Comparison of ENCODE assay signal across 17 cellular contexts in the genomic region with DNA sequence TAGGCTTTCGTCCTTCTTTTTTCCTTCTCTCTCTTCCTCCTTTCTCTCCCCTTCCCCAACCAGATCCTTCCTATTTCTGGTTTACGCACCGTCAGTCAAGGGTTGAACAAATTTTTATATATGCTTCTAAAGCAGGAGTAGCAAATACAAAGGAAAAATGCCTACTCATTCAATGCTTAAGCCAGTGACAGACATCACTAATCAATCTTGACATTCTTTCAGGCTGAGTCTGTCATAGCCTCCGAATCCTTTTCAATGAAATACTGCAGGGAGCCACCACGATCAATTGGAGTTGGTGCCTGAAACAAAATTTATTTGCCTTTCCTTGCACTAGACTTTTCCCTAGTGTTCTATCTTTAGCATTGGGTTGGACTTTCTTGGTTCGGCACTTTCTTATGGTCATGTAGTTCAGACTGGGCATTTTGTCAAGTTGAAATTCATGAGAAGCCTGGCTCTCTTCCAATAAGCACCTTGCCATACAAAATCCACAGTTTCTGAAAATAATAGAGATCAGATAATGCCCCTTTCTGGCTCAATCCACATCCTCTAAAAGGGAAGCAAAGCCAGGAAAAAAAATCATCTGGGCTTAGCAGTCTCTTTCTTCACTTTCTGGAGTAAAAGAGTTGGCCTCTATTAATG.
A peak's percentile ranks its signal among the peaks of the same experiment; 100 is the strongest.
DNase-seq lines count a peak whose midpoint lies in the region; ATAC-seq and TF ChIP-seq lines count a peak whose summit lies in the region.
"Had no signal": no experiment of that assay in that cellular context is flagged by ENCODE, and none has a peak within 500 bp of the region (broad histone marks: within the 10 kb centered on the region; RNA-seq: fewer than 3 reads in every experiment).

No MANE protein-coding gene starts in this region.

- CTCF ChIA-PET in CD4-positive, alpha-beta T cell (lab: Charles Lee) = no interaction called here

- no peak for TF ChIP-seq CTCF in choroid plexus epithelial cell (conservative IDR thresholded peaks at IDR 0.05; ENCODE audit: low read depth, low read length)
- no peak for TF ChIP-seq CTCF in stomach (IDR thresholded peaks at IDR 0.05)
- TF ChIP-seq CTCF in CD4-positive, alpha-beta T cell (IDR thresholded peaks at IDR 0.05) = no peak

- no peaks in the 10 kb centered on the region for H3K27me3 Mint-ChIP-seq in CD4-positive, alpha-beta T cell
- H3K27me3 Mint-ChIP-seq: activated naive CD8-positive, alpha-beta T cell treated with anti-CD3 and anti-CD28 coated beads, Interleukin-2, amount 10 ng/mL, durations not matched to agents 7 days and 5 days; CD4-positive, alpha-beta memory T cell; T-helper 17 cell had no signal

- H3K4me1 Mint-ChIP-seq in CD4-positive, alpha-beta T cell (ENCODE audit: low read depth) = no peaks in the 10 kb centered on the region
- H3K4me1 Mint-ChIP-seq: activated naive CD8-positive, alpha-beta T cell treated with anti-CD3 and anti-CD28 coated beads, Interleukin-2, amount 10 ng/mL, durations not matched to agents 7 days and 5 days had no signal

- H3K4me1 ChIP-seq in stomach = peaks cover 0 to 13% (median 2%) of the 10 kb centered on the region in 4 donors
- H3K4me1 ChIP-seq: right lobe of liver, upper lobe of left lung had no signal

- no peak overlapping the region for H3K4me3 Mint-ChIP-seq in CD4-positive, alpha-beta T cell
- H3K4me3 Mint-ChIP-seq: activated naive CD8-positive, alpha-beta T cell treated with anti-CD3 and anti-CD28 coated beads, Interleukin-2, amount 10 ng/mL, durations not matched to agents 7 days and 5 days; CD4-positive, alpha-beta memory T cell; T-helper 17 cell had no signal

- H3K36me3 ChIP-seq in stomach = no peaks in the 10 kb centered on the region
- H3K36me3 ChIP-seq: right lobe of liver, upper lobe of left lung had no signal

- intact Hi-C loops in stomach (cut with DNase I; ENCODE audit: low total_unique reads) = no loop called here
- intact Hi-C loops in CD4-positive, alpha-beta T cell (cut with DNase I, micrococcal nuclease) = no loop called here

- H3K4me3 ChIP-seq in choroid plexus epithelial cell (ENCODE audit: low read depth, low read length) (no peak overlapping the region), stomach (no peak overlapping the region)
- H3K4me3 ChIP-seq: hepatocyte, right lobe of liver, upper lobe of left lung had no signal

- 56 to 70% (median 67%) methylated on average over 6 of the region's 6 CpGs for WGBS in stomach, 5 donors

- H3K36me3 Mint-ChIP-seq in CD4-positive, alpha-beta T cell (ENCODE audit: low read depth) = peaks cover 20% of the 10 kb centered on the region

- POLR2A ChIA-PET in CD4-positive, alpha-beta T cell (lab: Charles Lee) = no interaction called here

- DNase-seq in EL (peak; percentile 2), M059J (ENCODE audit: low read depth) (peak; percentile 43), choroid plexus epithelial cell (ENCODE audit: low read depth) (peak; percentile 39), myocyte (ENCODE audit: low read depth) (peak; percentile 18), stomach (no peak), NCI-H345 (lab: John Stamatoyannopoulos, UW) (no peak), NCI-H2107 (lab: John Stamatoyannopoulos, UW) (no peak)
- no peak for DNase-seq in CD4-positive, alpha-beta T cell
- DNase-seq: activated CD4-positive, alpha-beta T cell treated with anti-CD3 and anti-CD28 coated beads for 48 hours; activated naive CD8-positive, alpha-beta T cell treated with anti-CD3 and anti-CD28 coated beads, Interleukin-2, amount 10 ng/mL, durations not matched to agents 7 days and 5 days; CD4-positive, alpha-beta memory T cell; NCI-H1417 treated with DMSO at 0.1 percent for 48 hours; right lobe of liver; stimulated activated CD4-positive, alpha-beta T cell treated with anti-CD3 and anti-CD28 coated beads, Interleukin-4, amount 100 ng/mL, for 1 hour; T-helper 17 cell; upper lobe of left lung had no signal

- no peak for TF ChIP-seq POLR2A in stomach (IDR thresholded peaks at IDR 0.05)

- no peaks in the 10 kb centered on the region for H3K9me3 Mint-ChIP-seq in CD4-positive, alpha-beta T cell

- H3K27ac Mint-ChIP-seq in CD4-positive, alpha-beta T cell = no peak overlapping the region
- H3K27ac Mint-ChIP-seq: activated naive CD8-positive, alpha-beta T cell treated with anti-CD3 and anti-CD28 coated beads, Interleukin-2, amount 10 ng/mL, durations not matched to agents 7 days and 5 days; CD4-positive, alpha-beta memory T cell; T-helper 17 cell had no signal

- no peak for TF ChIP-seq EP300 in stomach (IDR thresholded peaks at IDR 0.05)

- ATAC-seq in CD4-positive, alpha-beta T cell (ENCODE audit: poor library complexity) = no peak
- ATAC-seq: right lobe of liver, T-helper 17 cell had no signal

- no peaks in the 10 kb centered on the region for H3K9me3 ChIP-seq in stomach
- H3K9me3 ChIP-seq in CD4-positive, alpha-beta T cell (ENCODE audit: control insufficient read depth, low read length) = no peaks in the 10 kb centered on the region
- H3K9me3 ChIP-seq: right lobe of liver, upper lobe of left lung had no signal

- no peaks in the 10 kb centered on the region for H3K27me3 ChIP-seq in stomach
- H3K27me3 ChIP-seq in CD4-positive, alpha-beta T cell (ENCODE audit: control insufficient read depth, insufficient read depth, low read length) = no peaks in the 10 kb centered on the region
- H3K27me3 ChIP-seq: hepatocyte, right lobe of liver, upper lobe of left lung had no signal

- no peak overlapping the region for H3K27ac ChIP-seq in stomach
- no peak overlapping the region for H3K27ac ChIP-seq in CD4-positive, alpha-beta T cell (ENCODE audit: low read depth, low read length)
- H3K27ac ChIP-seq: hepatocyte, right lobe of liver, upper lobe of left lung had no signal

Comparison
In these comparisons a context has a peak if more than half of its experiments do, and no peak if none do; other contexts are left out.
1. DNase-seq: peak in EL (single experiment), M059J (single experiment), choroid plexus epithelial cell (single experiment) and myocyte (single experiment); none in stomach (single experiment), NCI-H345 (single experiment), NCI-H2107 (single experiment) and CD4-positive, alpha-beta T cell (0 of 10).